2 cellular contexts compared by ENCODE assay signal in the genomic region with DNA sequence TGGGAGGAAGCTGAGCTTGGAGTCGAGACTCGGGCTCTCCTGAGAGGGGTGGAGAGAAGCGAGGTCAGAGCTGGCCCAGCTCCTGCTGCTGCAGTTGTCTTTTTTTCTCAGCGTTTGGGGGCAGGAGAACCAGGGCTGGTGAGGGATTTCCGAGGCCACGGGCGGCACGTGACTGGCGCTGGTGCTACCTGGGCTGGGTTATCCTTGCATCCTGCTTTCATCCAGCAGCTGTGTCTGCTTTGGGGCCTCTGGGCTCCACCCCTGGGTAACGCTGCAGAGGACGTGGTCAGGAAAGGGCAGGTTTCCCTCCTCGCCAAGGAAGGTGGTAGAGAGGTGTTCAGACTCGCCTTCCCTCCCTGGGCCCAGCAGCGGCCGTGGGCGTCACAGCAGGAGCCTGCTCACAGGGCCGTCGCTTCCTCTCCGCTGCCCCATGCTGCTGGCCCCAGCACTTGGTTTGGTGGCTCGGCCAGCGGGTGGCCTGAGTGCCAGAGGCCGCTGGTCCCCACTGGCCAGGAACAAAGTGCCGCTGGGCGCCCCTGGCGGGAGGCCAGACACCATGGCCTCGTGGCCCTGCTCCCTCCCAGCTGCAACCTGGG.
TF ChIP-seq lines count a peak whose summit lies in the region.

No MANE protein-coding gene starts in this region.

TF ChIP-seq in HCT116, 20 proteins besides CTCF, POLR2A, EP300 and RAD21:
- no peak for TF ChIP-seq SIN3A (IDR thresholded peaks at IDR 0.05; ENCODE audit: low read depth)
- TF ChIP-seq FOSL1 (IDR thresholded peaks at IDR 0.05; ENCODE audit: low read depth): no peak
- no peak for TF ChIP-seq ZNF274 (IDR thresholded peaks at IDR 0.05; ENCODE audit: low read depth, low read length)
- no peak for TF ChIP-seq EZH2 (IDR thresholded peaks at IDR 0.05)
- TF ChIP-seq SRF (IDR thresholded peaks at IDR 0.05; ENCODE audit: low read depth): no peak
- TF ChIP-seq POLR2AphosphoS5 (IDR thresholded peaks at IDR 0.05; ENCODE audit: low read depth, low read length): no peak
- no peak for TF ChIP-seq YY1 (IDR thresholded peaks at IDR 0.05; ENCODE audit: extremely low read depth, insufficient replicate concordance, low read depth, low read length)
- TF ChIP-seq, protein P1, sequence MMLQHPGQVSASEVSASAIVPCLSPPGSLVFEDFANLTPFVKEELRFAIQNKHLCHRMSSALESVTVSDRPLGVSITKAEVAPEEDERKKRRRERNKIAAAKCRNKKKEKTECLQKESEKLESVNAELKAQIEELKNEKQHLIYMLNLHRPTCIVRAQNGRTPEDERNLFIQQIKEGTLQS (IDR thresholded peaks at IDR 0.05): no peak
- TF ChIP-seq EZH2phosphoT487 (IDR thresholded peaks at IDR 0.05; ENCODE audit: borderline replicate concordance): no peak
- TF ChIP-seq JUND (IDR thresholded peaks at IDR 0.05): no peak
- TF ChIP-seq TCF7L2 (IDR thresholded peaks at IDR 0.05; ENCODE audit: borderline replicate concordance, extremely low read depth, insufficient read depth, insufficient read length): no peak
- no peak for TF ChIP-seq ELF1 (IDR thresholded peaks at IDR 0.05; ENCODE audit: borderline replicate concordance, low read depth)
- TF ChIP-seq SP1 (IDR thresholded peaks at IDR 0.05; ENCODE audit: low read depth): no peak
- no peak for TF ChIP-seq ZFX (IDR thresholded peaks at IDR 0.05)
- no peak for TF ChIP-seq CBX3 (IDR thresholded peaks at IDR 0.05; ENCODE audit: low read depth)
- TF ChIP-seq, protein P2, sequence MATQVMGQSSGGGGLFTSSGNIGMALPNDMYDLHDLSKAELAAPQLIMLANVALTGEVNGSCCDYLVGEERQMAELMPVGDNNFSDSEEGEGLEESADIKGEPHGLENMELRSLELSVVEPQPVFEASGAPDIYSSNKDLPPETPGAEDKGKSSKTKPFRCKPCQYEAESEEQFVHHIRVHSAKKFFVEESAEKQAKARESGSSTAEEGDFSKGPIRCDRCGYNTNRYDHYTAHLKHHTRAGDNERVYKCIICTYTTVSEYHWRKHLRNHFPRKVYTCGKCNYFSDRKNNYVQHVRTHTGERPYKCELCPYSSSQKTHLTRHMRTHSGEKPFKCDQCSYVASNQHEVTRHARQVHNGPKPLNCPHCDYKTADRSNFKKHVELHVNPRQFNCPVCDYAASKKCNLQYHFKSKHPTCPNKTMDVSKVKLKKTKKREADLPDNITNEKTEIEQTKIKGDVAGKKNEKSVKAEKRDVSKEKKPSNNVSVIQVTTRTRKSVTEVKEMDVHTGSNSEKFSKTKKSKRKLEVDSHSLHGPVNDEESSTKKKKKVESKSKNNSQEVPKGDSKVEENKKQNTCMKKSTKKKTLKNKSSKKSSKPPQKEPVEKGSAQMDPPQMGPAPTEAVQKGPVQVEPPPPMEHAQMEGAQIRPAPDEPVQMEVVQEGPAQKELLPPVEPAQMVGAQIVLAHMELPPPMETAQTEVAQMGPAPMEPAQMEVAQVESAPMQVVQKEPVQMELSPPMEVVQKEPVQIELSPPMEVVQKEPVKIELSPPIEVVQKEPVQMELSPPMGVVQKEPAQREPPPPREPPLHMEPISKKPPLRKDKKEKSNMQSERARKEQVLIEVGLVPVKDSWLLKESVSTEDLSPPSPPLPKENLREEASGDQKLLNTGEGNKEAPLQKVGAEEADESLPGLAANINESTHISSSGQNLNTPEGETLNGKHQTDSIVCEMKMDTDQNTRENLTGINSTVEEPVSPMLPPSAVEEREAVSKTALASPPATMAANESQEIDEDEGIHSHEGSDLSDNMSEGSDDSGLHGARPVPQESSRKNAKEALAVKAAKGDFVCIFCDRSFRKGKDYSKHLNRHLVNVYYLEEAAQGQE (IDR thresholded peaks at IDR 0.05; ENCODE audit: low read depth): no peak
- TF ChIP-seq CEBPB (IDR thresholded peaks at IDR 0.05; ENCODE audit: low read depth): no peak
- no peak for TF ChIP-seq ZBTB33 (IDR thresholded peaks at IDR 0.05; ENCODE audit: extremely low read depth, insufficient replicate concordance, low read length)
- no peak for TF ChIP-seq EGR1 (IDR thresholded peaks at IDR 0.05; ENCODE audit: low read depth)
- no peak for TF ChIP-seq MAX (IDR thresholded peaks at IDR 0.05)
TF ChIP-seq in HCT116: peak in this region for 0.

TF ChIP-seq in HepG2, 621 proteins besides CTCF, POLR2A, EP300 and RAD21:
- TF ChIP-seq RBM22 (optimal IDR thresholded peaks at IDR 0.05; ENCODE audit: low read length) (peak; percentile 41), ELF4 (CRISPR knock-in tag; IDR thresholded peaks at IDR 0.05; ENCODE audit: borderline replicate concordance) (no peak), PITX1 (CRISPR knock-in tag; IDR thresholded peaks at IDR 0.05) (no peak), ZBTB33 (CRISPR knock-in tag; IDR thresholded peaks at IDR 0.05) (peak; percentile 50; the same call in 1 of the 2 replicates)
